ENCODE assay signal across 1 cellular context in the genomic region with DNA sequence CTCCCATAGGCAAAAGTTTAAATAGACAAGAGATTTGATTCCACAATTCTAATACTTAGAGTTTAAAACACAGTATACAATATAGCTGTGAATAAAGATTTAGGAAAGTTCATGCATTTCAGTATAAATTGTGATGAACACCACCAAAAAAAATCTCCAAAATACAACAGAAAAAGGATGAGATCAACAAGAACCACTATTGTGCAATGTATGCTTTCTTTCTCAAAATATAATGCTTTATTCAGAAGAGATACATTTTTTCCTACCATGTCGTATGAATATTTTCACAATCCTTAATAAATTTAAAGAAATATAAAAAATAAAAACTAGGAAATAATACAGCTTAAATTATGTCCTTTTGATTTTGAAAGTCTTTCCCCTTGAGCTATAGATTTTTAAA.
TF ChIP-seq lines count a peak whose summit lies in the region.

No MANE protein-coding gene starts in this region.

TF ChIP-seq in K562, 482 proteins besides CTCF, POLR2A, EP300 and RAD21 (continued from another document):
- TF ChIP-seq, protein P1, sequence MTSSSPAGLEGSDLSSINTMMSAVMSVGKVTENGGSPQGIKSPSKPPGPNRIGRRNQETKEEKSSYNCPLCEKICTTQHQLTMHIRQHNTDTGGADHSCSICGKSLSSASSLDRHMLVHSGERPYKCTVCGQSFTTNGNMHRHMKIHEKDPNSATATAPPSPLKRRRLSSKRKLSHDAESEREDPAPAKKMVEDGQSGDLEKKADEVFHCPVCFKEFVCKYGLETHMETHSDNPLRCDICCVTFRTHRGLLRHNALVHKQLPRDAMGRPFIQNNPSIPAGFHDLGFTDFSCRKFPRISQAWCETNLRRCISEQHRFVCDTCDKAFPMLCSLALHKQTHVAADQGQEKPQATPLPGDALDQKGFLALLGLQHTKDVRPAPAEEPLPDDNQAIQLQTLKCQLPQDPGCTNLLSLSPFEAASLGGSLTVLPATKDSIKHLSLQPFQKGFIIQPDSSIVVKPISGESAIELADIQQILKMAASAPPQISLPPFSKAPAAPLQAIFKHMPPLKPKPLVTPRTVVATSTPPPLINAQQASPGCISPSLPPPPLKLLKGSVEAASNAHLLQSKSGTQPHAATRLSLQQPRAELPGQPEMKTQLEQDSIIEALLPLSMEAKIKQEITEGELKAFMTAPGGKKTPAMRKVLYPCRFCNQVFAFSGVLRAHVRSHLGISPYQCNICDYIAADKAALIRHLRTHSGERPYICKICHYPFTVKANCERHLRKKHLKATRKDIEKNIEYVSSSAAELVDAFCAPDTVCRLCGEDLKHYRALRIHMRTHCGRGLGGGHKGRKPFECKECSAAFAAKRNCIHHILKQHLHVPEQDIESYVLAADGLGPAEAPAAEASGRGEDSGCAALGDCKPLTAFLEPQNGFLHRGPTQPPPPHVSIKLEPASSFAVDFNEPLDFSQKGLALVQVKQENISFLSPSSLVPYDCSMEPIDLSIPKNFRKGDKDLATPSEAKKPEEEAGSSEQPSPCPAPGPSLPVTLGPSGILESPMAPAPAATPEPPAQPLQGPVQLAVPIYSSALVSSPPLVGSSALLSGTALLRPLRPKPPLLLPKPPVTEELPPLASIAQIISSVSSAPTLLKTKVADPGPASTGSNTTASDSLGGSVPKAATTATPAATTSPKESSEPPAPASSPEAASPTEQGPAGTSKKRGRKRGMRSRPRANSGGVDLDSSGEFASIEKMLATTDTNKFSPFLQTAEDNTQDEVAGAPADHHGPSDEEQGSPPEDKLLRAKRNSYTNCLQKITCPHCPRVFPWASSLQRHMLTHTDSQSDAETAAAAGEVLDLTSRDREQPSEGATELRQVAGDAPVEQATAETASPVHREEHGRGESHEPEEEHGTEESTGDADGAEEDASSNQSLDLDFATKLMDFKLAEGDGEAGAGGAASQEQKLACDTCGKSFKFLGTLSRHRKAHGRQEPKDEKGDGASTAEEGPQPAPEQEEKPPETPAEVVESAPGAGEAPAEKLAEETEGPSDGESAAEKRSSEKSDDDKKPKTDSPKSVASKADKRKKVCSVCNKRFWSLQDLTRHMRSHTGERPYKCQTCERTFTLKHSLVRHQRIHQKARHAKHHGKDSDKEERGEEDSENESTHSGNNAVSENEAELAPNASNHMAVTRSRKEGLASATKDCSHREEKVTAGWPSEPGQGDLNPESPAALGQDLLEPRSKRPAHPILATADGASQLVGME (CRISPR knock-in tag; IDR thresholded peaks at IDR 0.05), result no peak
- TF ChIP-seq MTA1 (IDR thresholded peaks at IDR 0.05; ENCODE audit: borderline replicate concordance) (no peak), CEBPB (tag; IDR thresholded peaks at IDR 0.05) (peak; percentile 65)
- TF ChIP-seq, protein P2, sequence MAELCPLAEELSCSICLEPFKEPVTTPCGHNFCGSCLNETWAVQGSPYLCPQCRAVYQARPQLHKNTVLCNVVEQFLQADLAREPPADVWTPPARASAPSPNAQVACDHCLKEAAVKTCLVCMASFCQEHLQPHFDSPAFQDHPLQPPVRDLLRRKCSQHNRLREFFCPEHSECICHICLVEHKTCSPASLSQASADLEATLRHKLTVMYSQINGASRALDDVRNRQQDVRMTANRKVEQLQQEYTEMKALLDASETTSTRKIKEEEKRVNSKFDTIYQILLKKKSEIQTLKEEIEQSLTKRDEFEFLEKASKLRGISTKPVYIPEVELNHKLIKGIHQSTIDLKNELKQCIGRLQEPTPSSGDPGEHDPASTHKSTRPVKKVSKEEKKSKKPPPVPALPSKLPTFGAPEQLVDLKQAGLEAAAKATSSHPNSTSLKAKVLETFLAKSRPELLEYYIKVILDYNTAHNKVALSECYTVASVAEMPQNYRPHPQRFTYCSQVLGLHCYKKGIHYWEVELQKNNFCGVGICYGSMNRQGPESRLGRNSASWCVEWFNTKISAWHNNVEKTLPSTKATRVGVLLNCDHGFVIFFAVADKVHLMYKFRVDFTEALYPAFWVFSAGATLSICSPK (IDR thresholded peaks at IDR 0.05; ENCODE audit: borderline replicate concordance), result no peak
